In the genomic region with DNA sequence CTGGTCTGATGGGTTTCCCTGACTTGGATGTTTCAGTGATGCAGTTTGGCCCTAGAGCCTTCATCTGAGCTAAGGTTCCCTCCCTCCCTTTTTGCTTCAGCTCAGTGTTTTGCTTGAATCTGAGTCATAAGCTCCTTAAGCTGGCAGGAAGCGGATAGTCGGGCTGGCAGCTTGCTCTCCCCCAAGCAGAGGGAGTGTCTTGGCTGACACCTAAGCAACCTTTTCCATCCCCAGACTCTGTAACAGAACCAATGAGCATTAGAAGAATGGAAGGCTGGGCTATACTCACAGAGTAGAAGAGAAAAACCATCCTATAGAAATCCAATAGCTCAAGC, we compare ENCODE assay signal across 1 cellular context.
TF ChIP-seq lines count a peak whose summit lies in the region.

No MANE protein-coding gene starts in this region.

TF ChIP-seq in H1, 55 proteins besides CTCF, POLR2A, EP300 and RAD21:
- TF ChIP-seq BRCA1 (IDR thresholded peaks at IDR 0.05; ENCODE audit: low read depth, low read length) (no peak), YY1 (IDR thresholded peaks at IDR 0.05; ENCODE audit: low read depth, low read length) (no peak), CBX5 (IDR thresholded peaks at IDR 0.05; ENCODE audit: low read depth, low read length) (no peak), HDAC6 (IDR thresholded peaks at IDR 0.05; ENCODE audit: low read depth, low read length) (no peak), RXRA (IDR thresholded peaks at IDR 0.05; ENCODE audit: insufficient read depth, low read depth, low read length) (no peak), TEAD4 (IDR thresholded peaks at IDR 0.05; ENCODE audit: low read depth, low read length) (no peak), CHD1 (IDR thresholded peaks at IDR 0.05; ENCODE audit: low read depth, low read length) (no peak), PHF8 (conservative IDR thresholded peaks at IDR 0.05; ENCODE audit: low read depth, low read length) (no peak), FOSL1 (IDR thresholded peaks at IDR 0.05; ENCODE audit: insufficient read depth, low read depth, low read length) (no peak), CEBPB (IDR thresholded peaks at IDR 0.05; ENCODE audit: low read depth, low read length) (no peak), RFX5 (IDR thresholded peaks at IDR 0.05; ENCODE audit: borderline replicate concordance, low read depth, low read length) (no peak), NRF1 (IDR thresholded peaks at IDR 0.05; ENCODE audit: low read depth, low read length) (no peak)
